8 cellular contexts compared by ENCODE assay signal in the genomic region with DNA sequence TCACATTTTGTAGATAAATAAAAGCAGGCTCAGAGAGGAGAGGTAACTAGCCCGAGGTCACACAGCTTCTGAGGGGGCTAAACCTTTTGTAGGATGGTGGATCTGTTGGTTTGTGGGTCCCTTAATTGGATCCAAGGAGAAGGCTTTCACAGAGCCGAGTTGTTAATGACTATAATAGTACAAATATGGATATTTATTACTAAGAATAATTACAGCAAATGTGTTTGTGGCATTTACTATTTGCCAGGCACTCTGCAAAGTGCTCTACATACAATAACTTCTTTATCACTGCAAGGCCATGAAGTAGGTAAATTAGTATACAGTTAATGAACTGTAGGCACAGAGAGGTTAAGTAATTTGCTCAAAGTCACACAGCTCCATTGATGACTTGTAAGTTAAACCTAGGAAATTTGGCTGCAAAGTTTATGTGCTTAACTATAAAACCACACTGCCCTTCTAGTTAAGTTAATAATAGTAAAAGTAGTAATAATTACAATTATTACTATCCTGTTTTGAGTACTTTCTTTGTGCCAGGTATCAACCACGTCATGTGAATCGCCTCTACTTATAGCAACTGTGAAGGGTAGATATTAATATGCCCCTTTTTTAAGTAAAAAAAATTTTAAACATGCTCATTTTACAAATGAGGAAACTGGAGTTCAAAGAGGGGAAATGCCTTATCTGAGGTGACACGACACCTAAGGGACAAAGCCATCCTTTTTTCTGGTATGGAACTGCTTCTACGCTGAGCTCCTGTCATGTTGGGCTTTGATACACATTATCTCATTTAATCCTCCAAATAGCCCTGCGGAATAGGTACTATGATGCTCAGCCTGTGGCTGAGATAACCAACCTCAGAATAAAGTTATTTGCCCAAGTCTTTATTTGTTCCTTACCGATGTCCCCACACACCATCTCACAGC. TPM values are rescaled to one million over a fixed set of nuclear protein-coding genes. Genes with fewer than 3 reads are reported as not detected.
DNase-seq lines count a peak whose midpoint lies in the region; ATAC-seq and TF ChIP-seq lines count a peak whose summit lies in the region.

No MANE protein-coding gene starts in this region.

- H3K27me3 Mint-ChIP-seq in brain, result peaks cover 38% of the 10 kb centered on the region
- no peaks in the 10 kb centered on the region for H3K27me3 Mint-ChIP-seq in mesothelial cell of epicardium (ENCODE audit: low read depth)

- H3K9me3 Mint-ChIP-seq in brain (no peaks in the 10 kb centered on the region), mesothelial cell of epicardium (no peaks in the 10 kb centered on the region)

- peak overlapping the region; percentile 69 to 77 (median 71) for H3K4me3 Mint-ChIP-seq in brain
- peak overlapping the region; percentile 60 for H3K4me3 Mint-ChIP-seq in mesothelial cell of epicardium

- TF ChIP-seq CTCF in right atrium auricular region (IDR thresholded peaks at IDR 0.05) (no peak), brain (conservative IDR thresholded peaks at IDR 0.05) (no peak), mesothelial cell of epicardium (IDR thresholded peaks at IDR 0.05; ENCODE audit: unreplicated experiment) (no peak)

- H3K27ac Mint-ChIP-seq in brain, result peak overlapping the region; percentile 26 to 96 (median 83)
- H3K27ac Mint-ChIP-seq in mesothelial cell of epicardium, result peak overlapping the region; percentile 98

- no peak for DNase-seq in right atrium auricular region (ENCODE audit: low spot score)
- DNase-seq in left ventricle myocardium superior, result no peak
- no peak for DNase-seq in mesothelial cell of epicardium (ENCODE audit: low spot score in 2 of 2, unreplicated experiment in 2 of 2)
- DNase-seq in NCI-H1694 treated with DMSO at 0.1 percent for 48 hours (lab: John Stamatoyannopoulos, UW), result no peak
- DNase-seq in activated CD8-positive, alpha-beta memory T cell treated with anti-CD3 and anti-CD28 coated beads for 24 hours, result no peak

- H3K36me3 Mint-ChIP-seq in brain (peaks cover 20% of the 10 kb centered on the region), mesothelial cell of epicardium (peaks cover 6% of the 10 kb centered on the region)

- H3K4me1 Mint-ChIP-seq in brain (peaks cover 60% of the 10 kb centered on the region), mesothelial cell of epicardium (peaks cover 46% of the 10 kb centered on the region)

- intact Hi-C loops in left ventricle myocardium superior (cut with micrococcal nuclease), result no loop called here

- peaks cover 0 to 63% of the 10 kb centered on the region in 2 donors for H3K4me1 ChIP-seq in right atrium auricular region

- no peaks in the 10 kb centered on the region for H3K9me3 ChIP-seq in right atrium auricular region

- ATAC-seq in left ventricle myocardium superior, result no peak
- no peak for ATAC-seq in GM19397 (IDR thresholded peaks at IDR 0.05; ENCODE audit: unreplicated experiment)
- ATAC-seq in GM18868 (IDR thresholded peaks at IDR 0.05; ENCODE audit: unreplicated experiment), result no peak

- H3K36me3 ChIP-seq in right atrium auricular region, result peaks cover 12% of the 10 kb centered on the region

- peak overlapping the region in 1 of 2 donors; percentile 48 for H3K4me3 ChIP-seq in right atrium auricular region

- H3K27me3 ChIP-seq in right atrium auricular region, result no peaks in the 10 kb centered on the region

- peak overlapping the region; percentile 96 to 98 for H3K27ac ChIP-seq in right atrium auricular region

RNA-seq across cellular contexts. Expression of gene BHLHE40, which starts 8.4 kb away (rescaled TPM):
- 10 to 100 TPM; 32.3 to 49.5 TPM for total RNA-seq in right atrium auricular region
- total RNA-seq in left ventricle myocardium superior, result 26.8 TPM
- polyA plus RNA-seq in brain (ENCODE audit: insufficient read depth, low read depth, low replicate concordance), result 26.5 TPM
- 31.9 to 37.6 TPM (median 35.4 TPM) in 3 replicates for total RNA-seq in mesothelial cell of epicardium
